8 cellular contexts compared by ENCODE assay signal in the genomic region with DNA sequence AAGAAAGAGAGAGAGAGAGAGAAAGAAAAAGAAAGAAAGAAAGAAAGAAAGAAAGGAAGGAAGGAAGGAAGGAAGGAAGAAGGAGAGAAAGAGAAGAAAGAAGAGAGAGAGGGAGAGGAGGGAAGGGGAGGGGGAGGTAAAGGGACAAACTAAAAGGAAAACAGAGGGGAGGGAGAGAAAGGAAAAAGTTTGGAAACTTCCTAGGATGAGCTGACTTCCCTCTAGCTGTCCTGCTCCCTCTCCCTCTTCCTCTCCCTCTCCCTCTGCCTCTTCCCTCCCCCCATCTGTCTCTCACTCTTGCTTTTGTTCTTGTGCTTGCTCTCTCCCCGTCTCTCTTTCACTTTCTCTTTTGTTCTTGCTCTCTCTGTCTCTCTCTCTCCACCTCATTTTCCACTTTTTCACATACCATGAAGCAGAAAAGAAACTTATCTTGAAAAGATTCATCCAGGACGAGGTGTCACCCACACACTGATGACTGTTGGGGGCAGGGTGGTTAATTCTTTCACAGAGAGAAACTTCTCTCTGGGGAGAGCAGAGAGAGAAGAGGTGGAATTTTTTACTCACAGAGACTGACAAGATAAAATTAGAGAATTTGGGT. TPM values are rescaled to one million over a fixed set of nuclear protein-coding genes. Genes with fewer than 3 reads are reported as not detected.
DNase-seq lines count a peak whose midpoint lies in the region; ATAC-seq and TF ChIP-seq lines count a peak whose summit lies in the region.

No MANE protein-coding gene starts in this region.

- no peak for TF ChIP-seq POLR2A in NB4 (IDR thresholded peaks at IDR 0.05; ENCODE audit: extremely low read depth, insufficient read length)

- H3K4me3 ChIP-seq in NB4 (ENCODE audit: low read depth, low read length) (peak overlapping the region; percentile 9), H7 (ENCODE audit: insufficient read depth, low read depth, low read length) (no peak overlapping the region)

- in situ Hi-C loops in ACHN (cut with HindIII; ENCODE audit: low pct_ligation_motif_present, low pct_unique_long_range_greater_than_20kb, low sequenced_read_pairs) = no loop called here

- peak; percentile 69 for ATAC-seq in GM21447 (IDR thresholded peaks at IDR 0.05; ENCODE audit: unreplicated experiment)

- no peaks in the 10 kb centered on the region for H3K36me3 ChIP-seq in H7 (replicated peaks; ENCODE audit: control insufficient read depth, insufficient read depth, low read length)

- peak; percentile 46 for DNase-seq in ACHN
- DNase-seq in NB4 (ENCODE audit: low read depth) = peak; percentile 41
- peak; percentile 5 for DNase-seq in amniotic epithelial cell (ENCODE audit: low read depth)
- DNase-seq in lung microvascular endothelial cell (ENCODE audit: low read depth in 2 of 2) = peak; percentile 52 to 54
- peak; percentile 65 to 83 for DNase-seq in stimulated activated CD8-positive, alpha-beta memory T cell treated with anti-CD3 and anti-CD28 coated beads, Interleukin-7, amount 100 ng/mL, for 4 hours (ENCODE audit: low read depth in 2 of 2)
- DNase-seq in midbrain (lab: John Stamatoyannopoulos, UW) = no peak
- no peak for DNase-seq in H7

- no peak for TF ChIP-seq CTCF in NB4 (IDR thresholded peaks at IDR 0.05; ENCODE audit: low read depth, low read length)

- H3K27me3 ChIP-seq in H7 (ENCODE audit: control insufficient read depth, insufficient read depth, low read length) = no peaks in the 10 kb centered on the region

RNA-seq across cellular contexts. Expression of a gene that starts 56.4 kb away (rescaled TPM):
- 23.8 and 28.2 TPM in 2 replicates for total RNA-seq in lung microvascular endothelial cell
- total RNA-seq in H7 (2014; rRNA removed; shearing (Covaris generic)) = 30.7 and 42.1 TPM in 2 replicates

Comparison
In these comparisons a context has a peak if more than half of its experiments do, and no peak if none do; other contexts are left out.
1. DNase-seq: peak in ACHN (single experiment), NB4 (single experiment), amniotic epithelial cell (single experiment), lung microvascular endothelial cell (2 of 2) and stimulated activated CD8-positive, alpha-beta memory T cell treated with anti-CD3 and anti-CD28 coated beads, Interleukin-7, amount 100 ng/mL, for 4 hours (2 of 2); none in midbrain (single experiment) and H7 (single experiment).